Comparison of ENCODE assay signal across 21 cellular contexts in the genomic region with DNA sequence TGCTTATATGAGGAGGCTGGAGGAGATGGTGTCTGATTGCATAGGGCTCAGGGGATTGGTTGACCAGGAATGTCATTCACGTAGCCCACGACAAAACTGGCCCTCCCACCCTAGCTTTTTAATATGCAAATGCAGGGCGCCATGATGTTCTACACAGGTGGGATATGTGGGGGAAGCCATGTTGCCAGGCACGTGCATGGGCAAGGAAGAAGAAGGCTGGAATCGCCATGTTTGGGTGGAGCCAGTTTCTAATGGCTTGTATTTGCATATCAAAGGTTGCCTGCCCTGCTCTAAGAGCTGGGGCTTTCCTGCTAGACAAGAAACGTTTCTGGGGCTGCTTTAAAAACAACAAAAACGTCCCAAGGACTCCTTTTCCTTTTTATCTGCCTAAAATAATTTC.
"Had no signal": no experiment of that assay in that cellular context is flagged by ENCODE, and none has a peak within 500 bp of the region (broad histone marks: within the 10 kb centered on the region; RNA-seq: fewer than 3 reads in every experiment).

No MANE protein-coding gene starts in this region.

- H3K36me3 ChIP-seq: ascending aorta, gastroesophageal sphincter, neutrophil, right lobe of liver, transverse colon had no signal

- H3K27me3 ChIP-seq: ascending aorta, gastroesophageal sphincter, hepatocyte, neutrophil, right lobe of liver, transverse colon had no signal

- DNase-seq: activated CD4-positive, alpha-beta memory T cell treated with anti-CD3 and anti-CD28 coated beads for 36 hours; activated CD4-positive, alpha-beta T cell treated with anti-CD3 and anti-CD28 coated beads, Interleukin-2, amount 10 ng/mL, durations not matched to agents 24 days and 14 days; activated CD8-positive, alpha-beta memory T cell treated with anti-CD3 and anti-CD28 coated beads, Interleukin-2, amount 50 U/mL, for 48 hours; activated gamma-delta T cell; activated naive CD4-positive, alpha-beta T cell treated with anti-CD3 and anti-CD28 coated beads, Interleukin-2, amount 10 ng/mL, durations not matched to agents 7 days and 5 days; activated naive CD8-positive, alpha-beta T cell treated with anti-CD3 and anti-CD28 coated beads, Interleukin-2, amount 10 ng/mL, durations not matched to agents 7 days and 5 days; activated T-cell treated with anti-CD3 and anti-CD28 coated beads, Interleukin-2, amount 50 U/mL, for 24 hours; cortex of kidney; effector memory CD8-positive, alpha-beta T cell; immature natural killer cell; kidney; left colon; mammary epithelial cell; right lobe of liver; stimulated activated CD4-positive, alpha-beta T cell treated with anti-CD3 and anti-CD28 coated beads, Interleukin-2, amount 100 ng/mL, for 48 hours; stimulated activated naive CD4-positive, alpha-beta T cell treated with Interleukin-2 at 50 U/mL for 16 hours; transverse colon had no signal

- H3K9me3 ChIP-seq: ascending aorta, neutrophil, right lobe of liver, transverse colon had no signal

- H3K27ac ChIP-seq: ascending aorta, gastroesophageal sphincter, hepatocyte, neutrophil, right lobe of liver, transverse colon had no signal

- H3K79me2 ChIP-seq: hepatocyte had no signal

- H3K4me2 ChIP-seq: hepatocyte had no signal

- H3K4me1 ChIP-seq: ascending aorta, gastroesophageal sphincter, right lobe of liver, transverse colon had no signal

- ATAC-seq: effector memory CD8-positive, alpha-beta T cell; gastroesophageal sphincter; left colon; right lobe of liver had no signal

- H2AFZ ChIP-seq: hepatocyte had no signal

- H3K4me3 ChIP-seq: ascending aorta, gastroesophageal sphincter, hepatocyte, right lobe of liver, transverse colon had no signal
